ENCODE assay signal across 8 cellular contexts in the genomic region with DNA sequence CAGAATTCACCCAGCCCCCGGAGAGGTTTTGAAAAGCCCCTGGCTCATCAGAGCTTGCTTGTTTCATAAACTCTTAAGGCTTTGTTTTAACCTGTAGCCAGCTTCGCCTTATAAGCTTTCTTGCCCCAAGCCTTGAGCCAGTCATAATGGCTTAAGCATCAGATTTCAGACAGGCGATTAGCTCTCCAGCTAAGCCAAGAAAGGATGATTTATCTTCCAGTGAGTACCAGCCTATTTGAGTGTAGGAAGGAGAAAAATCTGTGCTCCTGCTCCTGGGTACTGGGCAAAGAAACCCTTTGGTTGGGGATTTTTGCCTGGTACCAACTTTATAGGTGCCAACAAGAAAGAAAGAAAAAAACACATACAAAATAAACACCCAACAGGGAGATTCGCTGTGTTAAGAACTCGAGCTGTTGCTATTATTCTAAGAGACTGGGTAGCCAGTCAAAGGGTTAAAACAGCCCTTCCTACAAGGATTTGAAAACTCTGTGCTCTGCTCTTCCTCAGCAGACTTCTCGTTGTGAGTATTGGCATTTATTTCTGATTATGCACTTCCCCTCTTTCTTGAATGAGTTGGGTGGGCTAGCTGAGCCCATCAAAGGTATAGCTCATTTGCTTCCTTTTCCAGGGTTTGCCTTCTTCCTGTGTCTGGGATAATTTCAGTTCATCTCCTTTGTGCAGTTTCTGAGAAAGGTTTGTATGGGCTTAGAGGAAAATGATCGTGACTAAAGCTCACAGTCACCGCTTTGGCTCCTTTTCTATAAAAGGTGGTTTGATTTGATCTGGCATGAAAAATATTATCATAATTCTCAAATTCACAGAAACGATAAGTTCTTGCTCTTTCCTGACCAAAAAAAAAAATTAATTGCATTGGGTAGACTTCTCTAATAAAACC.
A peak's percentile ranks its signal among the peaks of the same experiment; 100 is the strongest.
DNase-seq lines count a peak whose midpoint lies in the region; ATAC-seq, FAIRE-seq and TF ChIP-seq lines count a peak whose summit lies in the region.

No MANE protein-coding gene starts in this region.

- H3K4me1 ChIP-seq in small intestine (ENCODE audit: control insufficient read depth in 2 of 2, insufficient read depth in 1 of 2, low read depth in 1 of 2, low read length in 1 of 2), result no peaks in the 10 kb centered on the region

- WGBS in small intestine, 3 donors, result 59 to 71% (median 70%) methylated on average over 9 of the region's 9 CpGs

- no peaks in the 10 kb centered on the region for H3K27me3 ChIP-seq in WERI-Rb-1 (ENCODE audit: insufficient read depth, low read depth, severe bottlenecking)
- H3K27me3 ChIP-seq in small intestine (ENCODE audit: control insufficient read depth in 2 of 2, insufficient read depth in 2 of 2, low read length in 2 of 2), result no peaks in the 10 kb centered on the region

- peak overlapping the region; percentile 64 for H3K27ac ChIP-seq in WERI-Rb-1
- H3K27ac ChIP-seq in small intestine (ENCODE audit: low read depth in 1 of 2, low read length in 1 of 2), result peak overlapping the region in 1 of 2 donors; percentile 6

- FAIRE-seq in small intestine (lab: Jason Lieb, UNC), result no peak

- no peak for ATAC-seq in HG02938 (IDR thresholded peaks at IDR 0.05; ENCODE audit: unreplicated experiment)
- ATAC-seq in HG03108 (IDR thresholded peaks at IDR 0.05; ENCODE audit: unreplicated experiment), result no peak
- no peak for ATAC-seq in HG03139 (IDR thresholded peaks at IDR 0.05; ENCODE audit: unreplicated experiment)

- H3K9me3 ChIP-seq in WERI-Rb-1 (ENCODE audit: severe bottlenecking) (no peaks in the 10 kb centered on the region), small intestine (ENCODE audit: control insufficient read depth, low read depth) (no peaks in the 10 kb centered on the region)

- no peak for TF ChIP-seq CTCF in WERI-Rb-1 (IDR thresholded peaks at IDR 0.05; ENCODE audit: low read depth, low read length)

- H3K4me3 ChIP-seq in WERI-Rb-1 (ENCODE audit: low read depth, low read length), result peak overlapping the region; percentile 41
- no peak overlapping the region for H3K4me3 ChIP-seq in small intestine (ENCODE audit: low read depth in 1 of 2, low read length in 2 of 2)

- peak; percentile 74 for DNase-seq in ELF-1 (ENCODE audit: low read depth, low spot score)
- peak; percentile 72 for DNase-seq in WERI-Rb-1
- peak; percentile 61 for DNase-seq in fibroblast of the conjunctiva (ENCODE audit: low read depth)
- DNase-seq in retina, result peak; percentile 32
- no peak for DNase-seq in small intestine

- H3K36me3 ChIP-seq in WERI-Rb-1 (no peaks in the 10 kb centered on the region; the same call in none of the 2 replicates), small intestine (ENCODE audit: control insufficient read depth in 2 of 2, insufficient read depth in 2 of 2, low read length in 2 of 2) (no peaks in the 10 kb centered on the region)
